ENCODE assay signal across 20 cellular contexts in genomic region chr17:63349478-63350000, GRCh38.
DNase-seq lines count a peak whose midpoint lies in the region; FAIRE-seq and TF ChIP-seq lines count a peak whose summit lies in the region.
"Had no signal": no experiment of that assay in that cellular context is flagged by ENCODE, and none has a peak within 500 bp of the region (broad histone marks: within the 10 kb centered on the region; RNA-seq: fewer than 3 reads in every experiment).

No MANE protein-coding gene starts in this region.

- H3K27me3 ChIP-seq in smooth muscle cell (ENCODE audit: low read depth), result no peaks in the 10 kb centered on the region
- H3K27me3 ChIP-seq: gastrocnemius medialis, neural progenitor cell, sigmoid colon, thyroid gland had no signal

- H3K4me1 ChIP-seq in smooth muscle cell (ENCODE audit: low read depth), result no peaks in the 10 kb centered on the region
- H3K4me1 ChIP-seq: gastrocnemius medialis, neural progenitor cell had no signal

- no peak overlapping the region for H2AFZ ChIP-seq in smooth muscle cell (ENCODE audit: low read depth)
- H2AFZ ChIP-seq: neural progenitor cell had no signal

- no peak overlapping the region for H3K4me2 ChIP-seq in smooth muscle cell
- H3K4me2 ChIP-seq: neural progenitor cell had no signal

- WGBS in smooth muscle cell (ENCODE audit: low lambda C conversion rate), result 83% methylated on average over 3 of the region's 3 CpGs

- H3K4me3 ChIP-seq in foreskin fibroblast (ENCODE audit: low read depth in 1 of 2, low read length in 2 of 2) (no peak overlapping the region), smooth muscle cell (no peak overlapping the region)
- H3K4me3 ChIP-seq: gastrocnemius medialis, lung, neural progenitor cell, sigmoid colon, thyroid gland had no signal

- H3K27ac ChIP-seq in smooth muscle cell (ENCODE audit: low read depth), result no peak overlapping the region
- H3K27ac ChIP-seq: gastrocnemius medialis, neural progenitor cell had no signal

- TF ChIP-seq CTCF in foreskin fibroblast (IDR thresholded peaks at IDR 0.05; ENCODE audit: low read depth, low read length), result no peak
- no peak for TF ChIP-seq CTCF in smooth muscle cell (IDR thresholded peaks at IDR 0.05; ENCODE audit: borderline replicate concordance, insufficient read depth, poor library complexity, severe bottlenecking)

- DNase-seq in EL (peak; percentile 88), amniotic stem cell (lab: John Stamatoyannopoulos, UW) (peak; percentile 24), foreskin fibroblast (peak; percentile 74 to 90), renal cortical epithelial cell (ENCODE audit: low read depth) (peak; percentile 37), RCC 7860 (ENCODE audit: low spot score) (no peak), dermis blood vessel endothelial cell (no peak), smooth muscle cell (lab: John Stamatoyannopoulos, UW; ENCODE audit: unreplicated experiment) (no peak)
- DNase-seq: activated CD4-positive, alpha-beta T cell treated with anti-CD3 and anti-CD28 coated beads, Interleukin-2, amount 50 U/mL, for 48 hours; activated T-cell treated with anti-CD3 and anti-CD28 coated beads, Interleukin-2, amount 50 U/mL, for 24 hours; central memory CD4-positive, alpha-beta T cell; DMS53; endodermal cell; gastrocnemius medialis; NCI-H1048; NCI-H2107; NCI-H774; sigmoid colon had no signal

- H3K79me2 ChIP-seq in smooth muscle cell (ENCODE audit: low read depth), result no peaks in the 10 kb centered on the region

- no peaks in the 10 kb centered on the region for H4K20me1 ChIP-seq in smooth muscle cell (ENCODE audit: low read depth)

- H3K9me3 ChIP-seq in smooth muscle cell (replicated peaks; ENCODE audit: low read depth), result no peaks in the 10 kb centered on the region
- H3K9me3 ChIP-seq: gastrocnemius medialis, sigmoid colon, thyroid gland had no signal

- no peaks in the 10 kb centered on the region for H3K36me3 ChIP-seq in smooth muscle cell (ENCODE audit: low read depth)
- H3K36me3 ChIP-seq: gastrocnemius medialis, neural progenitor cell, sigmoid colon, thyroid gland had no signal

- FAIRE-seq in RCC 7860 (lab: Jason Lieb, UNC), result no peak

- no peaks in the 10 kb centered on the region for H3F3A ChIP-seq in smooth muscle cell (ENCODE audit: low read depth)

- no peak overlapping the region for H3K9ac ChIP-seq in smooth muscle cell (ENCODE audit: low read depth)
- H3K9ac ChIP-seq: neural progenitor cell had no signal

Comparison
In these comparisons a context has a peak if more than half of its experiments do, and no peak if none do; other contexts are left out.
1. DNase-seq: peak in EL (single experiment), amniotic stem cell (single experiment), foreskin fibroblast (2 of 2) and renal cortical epithelial cell (single experiment); none in RCC 7860 (single experiment), dermis blood vessel endothelial cell (single experiment) and smooth muscle cell (single experiment).